Comparison of ENCODE assay signal across 8 cellular contexts in genomic region chr20:59403261-59403961, GRCh38.
DNase-seq lines count a peak whose midpoint lies in the region; ATAC-seq and TF ChIP-seq lines count a peak whose summit lies in the region.

No MANE protein-coding gene starts in this region.

- no peak for TF ChIP-seq POLR2A in transverse colon (IDR thresholded peaks at IDR 0.05)

- H3K4me3 ChIP-seq in parathyroid adenoma (ENCODE audit: low read depth, low read length) (no peak overlapping the region), transverse colon (peak overlapping the region in 2 of 4 donors; percentile 1 to 23)

- no peak overlapping the region for H2AFZ ChIP-seq in parathyroid adenoma

- H3K4me1 ChIP-seq in parathyroid adenoma (peaks cover 5% of the 10 kb centered on the region), transverse colon (peaks cover 7 to 18% (median 11%) of the 10 kb centered on the region in 4 donors)

- H3K27me3 ChIP-seq in parathyroid adenoma (ENCODE audit: control insufficient read depth, insufficient read depth, low read length), result peaks cover 15% of the 10 kb centered on the region
- peaks cover 72% of the 10 kb centered on the region for H3K27me3 ChIP-seq in transverse colon

- 20 to 40% methylated on average over 1 to 41 of the region's 46 CpGs for WGBS in transverse colon (ENCODE audit: low coverage in 1 of 2), 2 donors

- ATAC-seq in HG02642 (IDR thresholded peaks at IDR 0.05; ENCODE audit: poor library complexity, unreplicated experiment), result no peak

- no peak overlapping the region for H3K27ac ChIP-seq in parathyroid adenoma
- H3K27ac ChIP-seq in transverse colon, result no peak overlapping the region

- H3K4me2 ChIP-seq in parathyroid adenoma (ENCODE audit: low read length), result no peak overlapping the region

- intact Hi-C loops in transverse colon (cut with DNase I; ENCODE audit: low total_unique reads), result loop anchor here (2.0 kb wide), 1 partner anchor 547 kb away; no protein-coding TSS in a partner anchor

- in situ Hi-C loops in transverse colon (cut with MboI; ENCODE audit: low pct_ligation_motif_present in 1 of 4, low pct_unique_long_range_greater_than_20kb in 1 of 4, low sequenced_read_pairs in 3 of 4), result loop anchor here (25.0 kb wide), 2 partner anchors 316 to 541 kb away; partner anchors contain the start of genes GNAS (in 2 of the 4) and GNAS-AS1 (in 2 of the 4)

- H3K36me3 ChIP-seq in parathyroid adenoma (ENCODE audit: control insufficient read depth, insufficient read depth, low read length) (no peaks in the 10 kb centered on the region), transverse colon (no peaks in the 10 kb centered on the region)

- no peaks in the 10 kb centered on the region for H3K9me3 ChIP-seq in parathyroid adenoma (ENCODE audit: control insufficient read depth, low read length)
- no peaks in the 10 kb centered on the region for H3K9me3 ChIP-seq in transverse colon

- TF ChIP-seq CTCF in parathyroid adenoma (IDR thresholded peaks at IDR 0.05) (peak; percentile 79), transverse colon (IDR thresholded peaks at IDR 0.05) (peak; percentile 91 to 100 (median 99))

- peak; percentile 62 for DNase-seq in NCI-H748 (lab: John Stamatoyannopoulos, UW; ENCODE audit: unreplicated experiment)
- no peak for DNase-seq in NCI-H748 treated with DMSO at 0.1 percent for 48 hours (lab: John Stamatoyannopoulos, UW)
- peak; percentile 44 for DNase-seq in OCI-M1 (lab: John Stamatoyannopoulos, UW)
- peak; percentile 60 for DNase-seq in activated T-helper 9 cell treated with anti-CD3 and anti-CD28 coated beads, Interleukin-2, amount 50 U/mL, for 16 hours (ENCODE audit: low read depth)
- peak; percentile 13 for DNase-seq in globus pallidus (ENCODE audit: low spot score)
- DNase-seq in transverse colon, result peak; percentile 62

- H3K9ac ChIP-seq in parathyroid adenoma, result no peak overlapping the region

- no peak for TF ChIP-seq EP300 in transverse colon (IDR thresholded peaks at IDR 0.05; ENCODE audit: low read depth)

- H3K79me2 ChIP-seq in parathyroid adenoma, result no peaks in the 10 kb centered on the region
